ENCODE assay signal across 12 cellular contexts in the genomic region with DNA sequence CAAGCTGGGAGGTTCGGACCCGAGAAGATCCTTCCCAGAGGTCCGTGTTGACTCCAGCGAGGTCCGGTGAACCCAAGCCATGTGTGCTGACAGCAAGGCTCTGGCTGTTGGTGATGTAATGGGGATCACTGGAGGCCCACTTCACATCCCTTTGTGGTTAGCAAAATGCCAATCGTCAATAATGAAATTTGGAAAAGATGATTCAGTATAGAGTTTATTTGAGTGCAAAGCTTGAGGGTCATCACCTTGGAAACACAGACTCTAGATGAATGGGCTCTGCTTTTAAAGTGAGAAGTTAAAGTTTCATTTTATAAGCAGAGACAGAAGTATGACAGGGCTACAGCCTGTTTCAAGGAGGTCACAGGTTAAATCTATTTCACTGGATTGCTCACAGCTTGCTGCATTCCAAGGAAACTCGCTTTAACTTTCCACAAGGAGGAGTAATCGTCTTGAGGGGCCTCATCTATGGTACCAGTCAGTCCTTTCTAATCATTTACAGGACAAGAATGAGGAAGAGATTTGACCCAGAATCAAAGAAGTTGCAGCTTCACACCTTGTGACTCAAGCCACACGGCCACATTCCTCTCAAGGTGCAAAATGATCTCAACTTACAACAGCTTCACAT.
DNase-seq lines count a peak whose midpoint lies in the region; ATAC-seq and TF ChIP-seq lines count a peak whose summit lies in the region.
"Had no signal": no experiment of that assay in that cellular context is flagged by ENCODE, and none has a peak within 500 bp of the region (broad histone marks: within the 10 kb centered on the region; RNA-seq: fewer than 3 reads in every experiment).

No MANE protein-coding gene starts in this region.

- intact Hi-C loops in right lobe of liver (cut with DNase I) = no loop called here
- intact Hi-C loops in body of pancreas (cut with DNase I) = no loop called here
- intact Hi-C loops in uterus (cut with DNase I; ENCODE audit: low total_unique reads) = no loop called here

- no peak overlapping the region for H3K27ac ChIP-seq in liver (ENCODE audit: low read depth in 1 of 2, low read length in 2 of 2)
- H3K27ac ChIP-seq in right lobe of liver = no peak overlapping the region
- no peak overlapping the region for H3K27ac ChIP-seq in body of pancreas
- H3K27ac ChIP-seq in uterus = peak overlapping the region in 1 of 2 donors; percentile 45
- H3K27ac ChIP-seq: HL-60 had no signal

- H3K27me3 ChIP-seq in liver (ENCODE audit: control insufficient read depth in 4 of 4, insufficient read depth in 4 of 4, low read length in 3 of 4) (no peaks in the 10 kb centered on the region), right lobe of liver (no peaks in the 10 kb centered on the region), body of pancreas (no peaks in the 10 kb centered on the region), uterus (no peaks in the 10 kb centered on the region)

- no peak overlapping the region for H3K4me3 ChIP-seq in liver (ENCODE audit: low read depth in 1 of 3, low read length in 3 of 3)
- H3K4me3 ChIP-seq in right lobe of liver = no peak overlapping the region
- H3K4me3 ChIP-seq in body of pancreas = no peak overlapping the region
- no peak overlapping the region for H3K4me3 ChIP-seq in uterus
- H3K4me3 ChIP-seq: GM12878 had no signal

- WGBS in liver = 79% methylated on average over 9 of the region's 9 CpGs
- 48% methylated on average over 6 of the region's 9 CpGs for WGBS in right lobe of liver (ENCODE audit: insufficient coverage, low coverage, low lambda C conversion rate, missing lambda C conversion rate)
- WGBS in body of pancreas, 2 donors = 59 to 67% methylated on average over 9 of the region's 9 CpGs

- TF ChIP-seq POLR2A in right lobe of liver (IDR thresholded peaks at IDR 0.05) = no peak
- no peak for TF ChIP-seq POLR2A in body of pancreas (IDR thresholded peaks at IDR 0.05)
- TF ChIP-seq POLR2A in uterus (IDR thresholded peaks at IDR 0.05) = no peak

- no peak overlapping the region for H3K9ac ChIP-seq in liver (ENCODE audit: low read depth in 1 of 2, low read length in 2 of 2)

- H3K4me1 ChIP-seq in liver (ENCODE audit: control insufficient read depth in 4 of 4, insufficient read depth in 4 of 4, low read length in 3 of 4) (peaks cover 7 to 18% (median 15%) of the 10 kb centered on the region in 4 donors), right lobe of liver (peaks cover 0 to 13% (median 0%) of the 10 kb centered on the region in 4 donors), body of pancreas (peaks cover 6% of the 10 kb centered on the region), uterus (no peaks in the 10 kb centered on the region)

- H3K9me3 ChIP-seq in liver (ENCODE audit: control insufficient read depth in 4 of 4, low read length in 3 of 4) (no peaks in the 10 kb centered on the region), right lobe of liver (no peaks in the 10 kb centered on the region), body of pancreas (no peaks in the 10 kb centered on the region), uterus (no peaks in the 10 kb centered on the region)

- ATAC-seq in right lobe of liver = no peak
- ATAC-seq in body of pancreas = peak; percentile 46
- no peak for ATAC-seq in GM21381 (IDR thresholded peaks at IDR 0.05; ENCODE audit: unreplicated experiment)
- ATAC-seq: GM12878 had no signal

- H3K36me3 ChIP-seq in liver (ENCODE audit: control insufficient read depth in 4 of 4, insufficient read depth in 3 of 4, low read depth in 1 of 4, low read length in 3 of 4) (no peaks in the 10 kb centered on the region), right lobe of liver (no peaks in the 10 kb centered on the region), body of pancreas (replicated peaks in 1 of 2; ENCODE audit: insufficient read depth in 1 of 2, low read depth in 2 of 2) (no peaks in the 10 kb centered on the region), uterus (no peaks in the 10 kb centered on the region)

- no peak for DNase-seq in right lobe of liver
- DNase-seq in body of pancreas = peak in 1 of 4 donors; percentile 18
- DNase-seq in iPS-NIHi11 (ENCODE audit: low spot score) = peak; percentile 47
- DNase-seq in uterus = peak in 1 of 2 donors; percentile 27
- no peak for DNase-seq in NCI-H2227 (lab: John Stamatoyannopoulos, UW; ENCODE audit: unreplicated experiment)
- no peak for DNase-seq in hippocampal formation (lab: John Stamatoyannopoulos, UW)
- DNase-seq: NCI-H187 treated with DMSO at 0.1 percent for 48 hours; stimulated activated CD8-positive, alpha-beta memory T cell treated with anti-CD3 and anti-CD28 coated beads, Interleukin-4, amount 100 ng/mL, for 48 hours had no signal

- TF ChIP-seq RAD21 in liver (IDR thresholded peaks at IDR 0.05) = no peak

- TF ChIP-seq CTCF in liver (IDR thresholded peaks at IDR 0.05; ENCODE audit: low read depth, low read length, missing input control) = no peak
- no peak for TF ChIP-seq CTCF in right lobe of liver (IDR thresholded peaks at IDR 0.05)
- no peak for TF ChIP-seq CTCF in body of pancreas (IDR thresholded peaks at IDR 0.05)
- peak in 3 of 4 experiments; percentile 7 to 23 (median 15) for TF ChIP-seq CTCF in uterus (IDR thresholded peaks at IDR 0.05)

TF ChIP-seq in liver, 16 proteins besides CTCF, POLR2A, EP300 and RAD21:
- TF ChIP-seq, protein P1, sequence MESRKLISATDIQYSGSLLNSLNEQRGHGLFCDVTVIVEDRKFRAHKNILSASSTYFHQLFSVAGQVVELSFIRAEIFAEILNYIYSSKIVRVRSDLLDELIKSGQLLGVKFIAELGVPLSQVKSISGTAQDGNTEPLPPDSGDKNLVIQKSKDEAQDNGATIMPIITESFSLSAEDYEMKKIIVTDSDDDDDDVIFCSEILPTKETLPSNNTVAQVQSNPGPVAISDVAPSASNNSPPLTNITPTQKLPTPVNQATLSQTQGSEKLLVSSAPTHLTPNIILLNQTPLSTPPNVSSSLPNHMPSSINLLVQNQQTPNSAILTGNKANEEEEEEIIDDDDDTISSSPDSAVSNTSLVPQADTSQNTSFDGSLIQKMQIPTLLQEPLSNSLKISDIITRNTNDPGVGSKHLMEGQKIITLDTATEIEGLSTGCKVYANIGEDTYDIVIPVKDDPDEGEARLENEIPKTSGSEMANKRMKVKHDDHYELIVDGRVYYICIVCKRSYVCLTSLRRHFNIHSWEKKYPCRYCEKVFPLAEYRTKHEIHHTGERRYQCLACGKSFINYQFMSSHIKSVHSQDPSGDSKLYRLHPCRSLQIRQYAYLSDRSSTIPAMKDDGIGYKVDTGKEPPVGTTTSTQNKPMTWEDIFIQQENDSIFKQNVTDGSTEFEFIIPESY (IDR thresholded peaks at IDR 0.05) = no peak
- TF ChIP-seq, protein P2, sequence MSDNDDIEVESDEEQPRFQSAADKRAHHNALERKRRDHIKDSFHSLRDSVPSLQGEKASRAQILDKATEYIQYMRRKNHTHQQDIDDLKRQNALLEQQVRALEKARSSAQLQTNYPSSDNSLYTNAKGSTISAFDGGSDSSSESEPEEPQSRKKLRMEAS (IDR thresholded peaks at IDR 0.05) = no peak
- peak; percentile 46 for TF ChIP-seq NR2F2 (IDR thresholded peaks at IDR 0.05)
- no peak for TF ChIP-seq SP1 (IDR thresholded peaks at IDR 0.05)
- TF ChIP-seq, protein P3, sequence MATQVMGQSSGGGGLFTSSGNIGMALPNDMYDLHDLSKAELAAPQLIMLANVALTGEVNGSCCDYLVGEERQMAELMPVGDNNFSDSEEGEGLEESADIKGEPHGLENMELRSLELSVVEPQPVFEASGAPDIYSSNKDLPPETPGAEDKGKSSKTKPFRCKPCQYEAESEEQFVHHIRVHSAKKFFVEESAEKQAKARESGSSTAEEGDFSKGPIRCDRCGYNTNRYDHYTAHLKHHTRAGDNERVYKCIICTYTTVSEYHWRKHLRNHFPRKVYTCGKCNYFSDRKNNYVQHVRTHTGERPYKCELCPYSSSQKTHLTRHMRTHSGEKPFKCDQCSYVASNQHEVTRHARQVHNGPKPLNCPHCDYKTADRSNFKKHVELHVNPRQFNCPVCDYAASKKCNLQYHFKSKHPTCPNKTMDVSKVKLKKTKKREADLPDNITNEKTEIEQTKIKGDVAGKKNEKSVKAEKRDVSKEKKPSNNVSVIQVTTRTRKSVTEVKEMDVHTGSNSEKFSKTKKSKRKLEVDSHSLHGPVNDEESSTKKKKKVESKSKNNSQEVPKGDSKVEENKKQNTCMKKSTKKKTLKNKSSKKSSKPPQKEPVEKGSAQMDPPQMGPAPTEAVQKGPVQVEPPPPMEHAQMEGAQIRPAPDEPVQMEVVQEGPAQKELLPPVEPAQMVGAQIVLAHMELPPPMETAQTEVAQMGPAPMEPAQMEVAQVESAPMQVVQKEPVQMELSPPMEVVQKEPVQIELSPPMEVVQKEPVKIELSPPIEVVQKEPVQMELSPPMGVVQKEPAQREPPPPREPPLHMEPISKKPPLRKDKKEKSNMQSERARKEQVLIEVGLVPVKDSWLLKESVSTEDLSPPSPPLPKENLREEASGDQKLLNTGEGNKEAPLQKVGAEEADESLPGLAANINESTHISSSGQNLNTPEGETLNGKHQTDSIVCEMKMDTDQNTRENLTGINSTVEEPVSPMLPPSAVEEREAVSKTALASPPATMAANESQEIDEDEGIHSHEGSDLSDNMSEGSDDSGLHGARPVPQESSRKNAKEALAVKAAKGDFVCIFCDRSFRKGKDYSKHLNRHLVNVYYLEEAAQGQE (IDR thresholded peaks at IDR 0.05) = no peak
- TF ChIP-seq GABPA (IDR thresholded peaks at IDR 0.05 in 1 of 2, conservative IDR thresholded peaks at IDR 0.05 in 1 of 2) = no peak

Comparison
In these comparisons a context has a peak if more than half of its experiments do, and no peak if none do; other contexts are left out.
1. CTCF ChIP-seq: peak in uterus (3 of 4); none in liver (single experiment), right lobe of liver (0 of 4) and body of pancreas (0 of 7).